Comparison of ENCODE assay signal across 1 cellular context in the genomic region with DNA sequence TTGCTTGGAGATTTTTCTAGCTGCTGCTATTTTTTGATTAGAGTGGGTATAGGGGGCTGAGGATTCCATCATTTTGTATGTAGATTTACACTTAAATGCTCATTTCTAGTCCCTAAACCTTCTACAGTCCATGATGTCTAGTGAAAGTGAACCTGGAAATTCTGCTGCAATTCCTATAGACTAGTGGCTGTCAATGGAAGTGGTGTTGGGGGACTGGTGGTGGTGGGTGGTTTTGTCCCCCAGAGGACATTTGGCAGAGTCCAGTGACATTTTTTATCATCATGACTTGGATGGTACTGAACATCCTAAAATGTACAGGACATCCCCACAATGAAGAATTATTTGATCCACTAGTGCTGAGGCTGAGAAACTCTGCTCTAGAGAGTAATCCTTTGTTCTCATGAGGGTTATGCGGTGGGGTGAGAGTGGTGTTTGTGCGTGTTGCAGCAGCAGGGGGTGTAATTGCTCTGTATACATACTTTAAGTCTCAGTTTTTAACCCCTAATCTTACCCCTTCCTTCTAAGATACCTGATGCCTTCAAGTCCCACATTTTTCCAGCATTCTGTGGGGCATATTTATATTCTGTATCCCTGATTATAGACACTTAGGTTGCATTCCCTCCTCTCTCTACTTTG.
TF ChIP-seq lines count a peak whose summit lies in the region.

No MANE protein-coding gene starts in this region.

TF ChIP-seq in IMR-90, 13 proteins besides CTCF, POLR2A, EP300 and RAD21:
- TF ChIP-seq CHD1 (IDR thresholded peaks at IDR 0.05; ENCODE audit: low read depth, low read length) = no peak
- no peak for TF ChIP-seq NFE2L2 (IDR thresholded peaks at IDR 0.05; ENCODE audit: low read depth, low read length)
- no peak for TF ChIP-seq SMC3 (IDR thresholded peaks at IDR 0.05; ENCODE audit: low read depth, low read length)
- TF ChIP-seq MAZ (IDR thresholded peaks at IDR 0.05; ENCODE audit: borderline replicate concordance, low read depth, low read length) = no peak
- TF ChIP-seq, protein P1, sequence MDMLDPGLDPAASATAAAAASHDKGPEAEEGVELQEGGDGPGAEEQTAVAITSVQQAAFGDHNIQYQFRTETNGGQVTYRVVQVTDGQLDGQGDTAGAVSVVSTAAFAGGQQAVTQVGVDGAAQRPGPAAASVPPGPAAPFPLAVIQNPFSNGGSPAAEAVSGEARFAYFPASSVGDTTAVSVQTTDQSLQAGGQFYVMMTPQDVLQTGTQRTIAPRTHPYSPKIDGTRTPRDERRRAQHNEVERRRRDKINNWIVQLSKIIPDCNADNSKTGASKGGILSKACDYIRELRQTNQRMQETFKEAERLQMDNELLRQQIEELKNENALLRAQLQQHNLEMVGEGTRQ (IDR thresholded peaks at IDR 0.05; ENCODE audit: low read depth, low read length) = no peak
- no peak for TF ChIP-seq BHLHE40 (IDR thresholded peaks at IDR 0.05; ENCODE audit: low read depth, low read length)
- TF ChIP-seq MAFK (IDR thresholded peaks at IDR 0.05; ENCODE audit: low read depth, low read length) = no peak
- TF ChIP-seq CEBPB (IDR thresholded peaks at IDR 0.05; ENCODE audit: low read depth, low read length) = no peak
- no peak for TF ChIP-seq FOS (IDR thresholded peaks at IDR 0.05; ENCODE audit: low read depth, low read length)
- no peak for TF ChIP-seq MXI1 (IDR thresholded peaks at IDR 0.05; ENCODE audit: borderline replicate concordance, low read depth, low read length)
- TF ChIP-seq RFX5 (IDR thresholded peaks at IDR 0.05; ENCODE audit: low read depth, low read length) = no peak
- TF ChIP-seq RCOR1 (IDR thresholded peaks at IDR 0.05; ENCODE audit: insufficient replicate concordance, low read length) = no peak
- TF ChIP-seq, protein P2, sequence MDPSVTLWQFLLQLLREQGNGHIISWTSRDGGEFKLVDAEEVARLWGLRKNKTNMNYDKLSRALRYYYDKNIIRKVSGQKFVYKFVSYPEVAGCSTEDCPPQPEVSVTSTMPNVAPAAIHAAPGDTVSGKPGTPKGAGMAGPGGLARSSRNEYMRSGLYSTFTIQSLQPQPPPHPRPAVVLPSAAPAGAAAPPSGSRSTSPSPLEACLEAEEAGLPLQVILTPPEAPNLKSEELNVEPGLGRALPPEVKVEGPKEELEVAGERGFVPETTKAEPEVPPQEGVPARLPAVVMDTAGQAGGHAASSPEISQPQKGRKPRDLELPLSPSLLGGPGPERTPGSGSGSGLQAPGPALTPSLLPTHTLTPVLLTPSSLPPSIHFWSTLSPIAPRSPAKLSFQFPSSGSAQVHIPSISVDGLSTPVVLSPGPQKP (IDR thresholded peaks at IDR 0.05; ENCODE audit: borderline replicate concordance, low read depth, low read length) = no peak
